ENCODE assay signal across 1 cellular context in genomic region chr2:151632993-151633592, GRCh38.
TF ChIP-seq lines count a peak whose summit lies in the region.

No MANE protein-coding gene starts in this region.

TF ChIP-seq in Ishikawa, 13 proteins besides CTCF, POLR2A, EP300 and RAD21 (continued from another document):
- TF ChIP-seq REST (IDR thresholded peaks at IDR 0.05; ENCODE audit: low read depth) (no peak), EGR1 (IDR thresholded peaks at IDR 0.05) (no peak), CEBPB (IDR thresholded peaks at IDR 0.05) (no peak), TAF1 (IDR thresholded peaks at IDR 0.05; ENCODE audit: low read depth) (no peak), USF1 (IDR thresholded peaks at IDR 0.05) (no peak), TCF12 (IDR thresholded peaks at IDR 0.05; ENCODE audit: low read depth) (no peak), YY1 (IDR thresholded peaks at IDR 0.05; ENCODE audit: low read depth) (no peak), NFIC (IDR thresholded peaks at IDR 0.05) (no peak)
